8 cellular contexts compared by ENCODE assay signal in the genomic region with DNA sequence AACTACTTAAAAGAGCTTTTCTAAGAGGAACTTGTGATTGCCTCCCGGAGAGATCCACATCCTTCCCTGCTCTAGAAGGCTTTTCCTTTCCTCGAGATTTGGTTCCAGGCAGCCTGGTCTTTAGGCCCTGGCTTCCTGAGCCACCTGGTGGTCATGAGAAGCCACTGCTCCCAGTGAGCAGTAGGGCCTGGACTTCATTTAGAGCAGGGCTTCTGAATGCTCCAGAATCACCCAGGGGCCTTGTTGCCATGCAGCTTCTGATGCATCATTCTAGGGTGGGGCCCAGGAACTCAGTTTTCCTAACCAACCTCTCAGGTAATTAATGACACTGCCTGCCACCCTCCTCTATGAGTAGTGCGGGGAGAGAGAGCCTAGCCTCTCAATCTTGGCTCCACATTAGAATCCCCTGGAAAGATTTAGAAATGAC. TPM values are rescaled to one million over a fixed set of nuclear protein-coding genes. Genes with fewer than 3 reads are reported as not detected.
DNase-seq lines count a peak whose midpoint lies in the region; ATAC-seq and FAIRE-seq lines count a peak whose summit lies in the region.

No MANE protein-coding gene starts in this region.

- peak; percentile 87 for ATAC-seq in GM21381 (IDR thresholded peaks at IDR 0.05; ENCODE audit: unreplicated experiment)

- no peak for FAIRE-seq in HTR-8/SVneo (lab: Jason Lieb, UNC)

- DNase-seq in Daoy (ENCODE audit: low read depth) (peak; percentile 57), HTR-8/SVneo (ENCODE audit: insufficient read length, low spot score) (peak; percentile 69), RPMI8226 (peak; percentile 56), glomerular visceral epithelial cell (ENCODE audit: extremely low spot score) (peak; percentile 72), pons (ENCODE audit: low spot score) (peak; percentile 86), NK-92 (lab: John Stamatoyannopoulos, UW; ENCODE audit: unreplicated experiment) (no peak)
- DNase-seq in activated naive CD4-positive, alpha-beta T cell treated with anti-CD3 and anti-CD28 coated beads, Interleukin-2, amount 50 U/mL, for 16 hours, result peak; percentile 51

RNA-seq across cellular contexts. Expression of a gene that starts 29.6 kb away (rescaled TPM):
- total RNA-seq in Daoy (2014; rRNA removed; shearing (Covaris generic)), result 191 and 213 TPM in 2 replicates
